Comparison of ENCODE assay signal across 8 cellular contexts in genomic region chr16:53130193-53131049, GRCh38.
DNase-seq lines count a peak whose midpoint lies in the region; ATAC-seq and TF ChIP-seq lines count a peak whose summit lies in the region.

No MANE protein-coding gene starts in this region.

- H3K36me3 ChIP-seq in BE2C: no peaks in the 10 kb centered on the region; the same call in 1 of the 2 replicates

- H3K4me1 Mint-ChIP-seq in chondrocyte (ENCODE audit: low read depth): peaks cover 49% of the 10 kb centered on the region

- TF ChIP-seq CTCF in BE2C (IDR thresholded peaks at IDR 0.05; ENCODE audit: low read depth, low read length) (peak; percentile 39), chondrocyte (IDR thresholded peaks at IDR 0.05) (peak; percentile 78)

- H3K27ac Mint-ChIP-seq in chondrocyte (ENCODE audit: unreplicated experiment): peak overlapping the region; percentile 96

- peak overlapping the region; percentile 78 for H3K4me3 ChIP-seq in BE2C (ENCODE audit: low read depth, low read length)

- H3K27me3 Mint-ChIP-seq in chondrocyte (ENCODE audit: low read depth): no peaks in the 10 kb centered on the region

- H3K4me1 ChIP-seq in BE2C: no peaks in the 10 kb centered on the region

- peak overlapping the region; percentile 95 for H3K27ac ChIP-seq in layer of hippocampus (ENCODE audit: low read depth, low read length)

- peaks cover 1% of the 10 kb centered on the region for H3K36me3 Mint-ChIP-seq in chondrocyte (ENCODE audit: low read depth)

- H3K4me3 Mint-ChIP-seq in chondrocyte (ENCODE audit: unreplicated experiment): peak overlapping the region; percentile 77

- DNase-seq in BE2C: peak; percentile 98
- peak; percentile 99 for DNase-seq in GM19238 (ENCODE audit: insufficient read length, low spot score)
- peak; percentile 89 for DNase-seq in NCI-H460 (ENCODE audit: extremely low read depth, low read depth)
- peak; percentile 79 to 84 for DNase-seq in activated CD4-positive, alpha-beta T cell treated with anti-CD3 and anti-CD28 coated beads for 24 hours (ENCODE audit: low read depth in 2 of 2)
- DNase-seq in chondrocyte (ENCODE audit: low spot score): peak; percentile 99
- peak; percentile 71 to 90 (median 84) for DNase-seq in stimulated activated CD4-positive, alpha-beta T cell treated with anti-CD3 and anti-CD28 coated beads, Interleukin-1b, Interleukin-23, amount 100 ng/mL, for 24 hours (ENCODE audit: low read depth in 4 of 4, low spot score in 1 of 4)

- no peaks in the 10 kb centered on the region for H3K27me3 ChIP-seq in BE2C
- no peaks in the 10 kb centered on the region for H3K27me3 ChIP-seq in layer of hippocampus (ENCODE audit: control insufficient read depth, insufficient read depth, low read length)

- no peaks in the 10 kb centered on the region for H3K9me3 Mint-ChIP-seq in chondrocyte (ENCODE audit: low read depth)

- peak; percentile 86 for ATAC-seq in HG03439 (IDR thresholded peaks at IDR 0.05; ENCODE audit: unreplicated experiment)

- no peaks in the 10 kb centered on the region for H3K9me3 ChIP-seq in BE2C

Comparison
In these comparisons a context has a peak if more than half of its experiments do, and no peak if none do; other contexts are left out.
1. Peak in every context shown above with its lines: DNase-seq, ATAC-seq, H3K4me3 ChIP-seq and H3K27ac ChIP-seq.